ENCODE assay signal across 1 cellular context in the genomic region with DNA sequence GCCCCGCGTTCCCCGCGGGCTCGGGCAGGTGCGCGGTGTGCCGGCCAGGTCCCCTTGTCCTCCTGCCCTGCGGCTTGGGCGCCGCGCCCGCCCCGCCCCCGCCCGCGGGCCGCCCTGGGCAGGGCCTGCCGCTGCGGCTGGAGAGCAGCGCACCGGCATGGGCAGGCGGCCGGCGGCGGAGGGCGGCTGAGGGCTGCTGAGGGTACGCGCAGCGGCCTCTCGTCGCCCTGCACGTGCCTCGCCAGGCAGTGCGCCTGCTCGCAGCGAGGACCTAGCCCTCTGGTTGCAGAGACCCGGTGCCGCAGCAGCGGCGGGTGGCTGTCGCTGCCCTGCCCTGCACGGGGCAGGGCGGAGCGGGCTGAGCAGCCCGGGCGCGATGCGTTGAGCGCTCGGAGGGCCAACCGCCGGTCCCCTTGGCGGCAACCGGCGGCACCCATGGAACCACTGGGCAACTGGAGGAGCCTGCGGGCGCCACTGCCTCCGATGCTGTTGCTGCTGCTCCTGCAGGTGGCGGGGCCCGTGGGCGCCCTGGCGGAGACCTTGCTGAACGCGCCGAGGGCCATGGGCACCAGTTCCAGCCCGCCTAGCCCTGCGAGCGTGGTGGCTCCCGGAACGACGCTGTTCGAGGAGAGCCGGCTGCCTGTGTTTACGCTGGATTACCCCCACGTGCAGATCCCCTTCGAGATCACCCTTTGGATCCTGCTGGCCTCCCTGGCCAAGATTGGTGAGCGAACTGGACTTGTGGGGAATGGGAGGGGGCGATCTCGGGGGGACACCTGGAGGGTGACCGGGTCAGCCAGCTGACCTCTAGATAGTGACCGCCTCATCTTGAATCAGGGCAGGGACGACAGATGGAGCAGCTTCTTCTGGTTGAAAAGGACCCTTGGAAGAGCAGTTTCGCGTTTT.
TF ChIP-seq lines count a peak whose summit lies in the region.

A gene with protein sequence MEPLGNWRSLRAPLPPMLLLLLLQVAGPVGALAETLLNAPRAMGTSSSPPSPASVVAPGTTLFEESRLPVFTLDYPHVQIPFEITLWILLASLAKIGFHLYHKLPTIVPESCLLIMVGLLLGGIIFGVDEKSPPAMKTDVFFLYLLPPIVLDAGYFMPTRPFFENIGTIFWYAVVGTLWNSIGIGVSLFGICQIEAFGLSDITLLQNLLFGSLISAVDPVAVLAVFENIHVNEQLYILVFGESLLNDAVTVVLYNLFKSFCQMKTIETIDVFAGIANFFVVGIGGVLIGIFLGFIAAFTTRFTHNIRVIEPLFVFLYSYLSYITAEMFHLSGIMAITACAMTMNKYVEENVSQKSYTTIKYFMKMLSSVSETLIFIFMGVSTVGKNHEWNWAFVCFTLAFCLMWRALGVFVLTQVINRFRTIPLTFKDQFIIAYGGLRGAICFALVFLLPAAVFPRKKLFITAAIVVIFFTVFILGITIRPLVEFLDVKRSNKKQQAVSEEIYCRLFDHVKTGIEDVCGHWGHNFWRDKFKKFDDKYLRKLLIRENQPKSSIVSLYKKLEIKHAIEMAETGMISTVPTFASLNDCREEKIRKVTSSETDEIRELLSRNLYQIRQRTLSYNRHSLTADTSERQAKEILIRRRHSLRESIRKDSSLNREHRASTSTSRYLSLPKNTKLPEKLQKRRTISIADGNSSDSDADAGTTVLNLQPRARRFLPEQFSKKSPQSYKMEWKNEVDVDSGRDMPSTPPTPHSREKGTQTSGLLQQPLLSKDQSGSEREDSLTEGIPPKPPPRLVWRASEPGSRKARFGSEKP (plus strand): TSS at position 140 of the 906 bp plus-strand sequence. CDS start 296 bp downstream, at position 436.

TF ChIP-seq in HepG2, 621 proteins besides CTCF, POLR2A, EP300 and RAD21 (continued from another document and continues in another):
- TF ChIP-seq, protein P1, sequence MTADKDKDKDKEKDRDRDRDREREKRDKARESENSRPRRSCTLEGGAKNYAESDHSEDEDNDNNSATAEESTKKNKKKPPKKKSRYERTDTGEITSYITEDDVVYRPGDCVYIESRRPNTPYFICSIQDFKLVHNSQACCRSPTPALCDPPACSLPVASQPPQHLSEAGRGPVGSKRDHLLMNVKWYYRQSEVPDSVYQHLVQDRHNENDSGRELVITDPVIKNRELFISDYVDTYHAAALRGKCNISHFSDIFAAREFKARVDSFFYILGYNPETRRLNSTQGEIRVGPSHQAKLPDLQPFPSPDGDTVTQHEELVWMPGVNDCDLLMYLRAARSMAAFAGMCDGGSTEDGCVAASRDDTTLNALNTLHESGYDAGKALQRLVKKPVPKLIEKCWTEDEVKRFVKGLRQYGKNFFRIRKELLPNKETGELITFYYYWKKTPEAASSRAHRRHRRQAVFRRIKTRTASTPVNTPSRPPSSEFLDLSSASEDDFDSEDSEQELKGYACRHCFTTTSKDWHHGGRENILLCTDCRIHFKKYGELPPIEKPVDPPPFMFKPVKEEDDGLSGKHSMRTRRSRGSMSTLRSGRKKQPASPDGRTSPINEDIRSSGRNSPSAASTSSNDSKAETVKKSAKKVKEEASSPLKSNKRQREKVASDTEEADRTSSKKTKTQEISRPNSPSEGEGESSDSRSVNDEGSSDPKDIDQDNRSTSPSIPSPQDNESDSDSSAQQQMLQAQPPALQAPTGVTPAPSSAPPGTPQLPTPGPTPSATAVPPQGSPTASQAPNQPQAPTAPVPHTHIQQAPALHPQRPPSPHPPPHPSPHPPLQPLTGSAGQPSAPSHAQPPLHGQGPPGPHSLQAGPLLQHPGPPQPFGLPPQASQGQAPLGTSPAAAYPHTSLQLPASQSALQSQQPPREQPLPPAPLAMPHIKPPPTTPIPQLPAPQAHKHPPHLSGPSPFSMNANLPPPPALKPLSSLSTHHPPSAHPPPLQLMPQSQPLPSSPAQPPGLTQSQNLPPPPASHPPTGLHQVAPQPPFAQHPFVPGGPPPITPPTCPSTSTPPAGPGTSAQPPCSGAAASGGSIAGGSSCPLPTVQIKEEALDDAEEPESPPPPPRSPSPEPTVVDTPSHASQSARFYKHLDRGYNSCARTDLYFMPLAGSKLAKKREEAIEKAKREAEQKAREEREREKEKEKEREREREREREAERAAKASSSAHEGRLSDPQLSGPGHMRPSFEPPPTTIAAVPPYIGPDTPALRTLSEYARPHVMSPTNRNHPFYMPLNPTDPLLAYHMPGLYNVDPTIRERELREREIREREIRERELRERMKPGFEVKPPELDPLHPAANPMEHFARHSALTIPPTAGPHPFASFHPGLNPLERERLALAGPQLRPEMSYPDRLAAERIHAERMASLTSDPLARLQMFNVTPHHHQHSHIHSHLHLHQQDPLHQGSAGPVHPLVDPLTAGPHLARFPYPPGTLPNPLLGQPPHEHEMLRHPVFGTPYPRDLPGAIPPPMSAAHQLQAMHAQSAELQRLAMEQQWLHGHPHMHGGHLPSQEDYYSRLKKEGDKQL (CRISPR knock-in tag; IDR thresholded peaks at IDR 0.05; ENCODE audit: low read depth) = no peak
- 0 out of 2 replicates have a peak, but pooled peaks have one; percentile 44 for TF ChIP-seq EED (CRISPR knock-in tag; IDR thresholded peaks at IDR 0.05)
- no peak for TF ChIP-seq HDAC6 (IDR thresholded peaks at IDR 0.05; ENCODE audit: low read depth, low read length)
- no peak for TF ChIP-seq ZFAT (CRISPR knock-in tag; conservative IDR thresholded peaks at IDR 0.05)
- TF ChIP-seq PCBP1 (IDR thresholded peaks at IDR 0.05; ENCODE audit: borderline replicate concordance, low read depth, low read length) = no peak
- TF ChIP-seq, protein P2, sequence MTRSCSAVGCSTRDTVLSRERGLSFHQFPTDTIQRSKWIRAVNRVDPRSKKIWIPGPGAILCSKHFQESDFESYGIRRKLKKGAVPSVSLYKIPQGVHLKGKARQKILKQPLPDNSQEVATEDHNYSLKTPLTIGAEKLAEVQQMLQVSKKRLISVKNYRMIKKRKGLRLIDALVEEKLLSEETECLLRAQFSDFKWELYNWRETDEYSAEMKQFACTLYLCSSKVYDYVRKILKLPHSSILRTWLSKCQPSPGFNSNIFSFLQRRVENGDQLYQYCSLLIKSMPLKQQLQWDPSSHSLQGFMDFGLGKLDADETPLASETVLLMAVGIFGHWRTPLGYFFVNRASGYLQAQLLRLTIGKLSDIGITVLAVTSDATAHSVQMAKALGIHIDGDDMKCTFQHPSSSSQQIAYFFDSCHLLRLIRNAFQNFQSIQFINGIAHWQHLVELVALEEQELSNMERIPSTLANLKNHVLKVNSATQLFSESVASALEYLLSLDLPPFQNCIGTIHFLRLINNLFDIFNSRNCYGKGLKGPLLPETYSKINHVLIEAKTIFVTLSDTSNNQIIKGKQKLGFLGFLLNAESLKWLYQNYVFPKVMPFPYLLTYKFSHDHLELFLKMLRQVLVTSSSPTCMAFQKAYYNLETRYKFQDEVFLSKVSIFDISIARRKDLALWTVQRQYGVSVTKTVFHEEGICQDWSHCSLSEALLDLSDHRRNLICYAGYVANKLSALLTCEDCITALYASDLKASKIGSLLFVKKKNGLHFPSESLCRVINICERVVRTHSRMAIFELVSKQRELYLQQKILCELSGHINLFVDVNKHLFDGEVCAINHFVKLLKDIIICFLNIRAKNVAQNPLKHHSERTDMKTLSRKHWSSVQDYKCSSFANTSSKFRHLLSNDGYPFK (CRISPR knock-in tag; IDR thresholded peaks at IDR 0.05; ENCODE audit: borderline replicate concordance) = no peak
- TF ChIP-seq, protein P3, sequence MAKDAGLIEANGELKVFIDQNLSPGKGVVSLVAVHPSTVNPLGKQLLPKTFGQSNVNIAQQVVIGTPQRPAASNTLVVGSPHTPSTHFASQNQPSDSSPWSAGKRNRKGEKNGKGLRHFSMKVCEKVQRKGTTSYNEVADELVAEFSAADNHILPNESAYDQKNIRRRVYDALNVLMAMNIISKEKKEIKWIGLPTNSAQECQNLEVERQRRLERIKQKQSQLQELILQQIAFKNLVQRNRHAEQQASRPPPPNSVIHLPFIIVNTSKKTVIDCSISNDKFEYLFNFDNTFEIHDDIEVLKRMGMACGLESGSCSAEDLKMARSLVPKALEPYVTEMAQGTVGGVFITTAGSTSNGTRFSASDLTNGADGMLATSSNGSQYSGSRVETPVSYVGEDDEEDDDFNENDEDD (CRISPR knock-in tag; IDR thresholded peaks at IDR 0.05; ENCODE audit: borderline replicate concordance) = peak; percentile 22; the same call in 1 of the 2 replicates
- no peak for TF ChIP-seq RARG (CRISPR knock-in tag; IDR thresholded peaks at IDR 0.05; ENCODE audit: low read depth)
- TF ChIP-seq ZNF274 (CRISPR knock-in tag; IDR thresholded peaks at IDR 0.05) = no peak
- TF ChIP-seq, protein P4, sequence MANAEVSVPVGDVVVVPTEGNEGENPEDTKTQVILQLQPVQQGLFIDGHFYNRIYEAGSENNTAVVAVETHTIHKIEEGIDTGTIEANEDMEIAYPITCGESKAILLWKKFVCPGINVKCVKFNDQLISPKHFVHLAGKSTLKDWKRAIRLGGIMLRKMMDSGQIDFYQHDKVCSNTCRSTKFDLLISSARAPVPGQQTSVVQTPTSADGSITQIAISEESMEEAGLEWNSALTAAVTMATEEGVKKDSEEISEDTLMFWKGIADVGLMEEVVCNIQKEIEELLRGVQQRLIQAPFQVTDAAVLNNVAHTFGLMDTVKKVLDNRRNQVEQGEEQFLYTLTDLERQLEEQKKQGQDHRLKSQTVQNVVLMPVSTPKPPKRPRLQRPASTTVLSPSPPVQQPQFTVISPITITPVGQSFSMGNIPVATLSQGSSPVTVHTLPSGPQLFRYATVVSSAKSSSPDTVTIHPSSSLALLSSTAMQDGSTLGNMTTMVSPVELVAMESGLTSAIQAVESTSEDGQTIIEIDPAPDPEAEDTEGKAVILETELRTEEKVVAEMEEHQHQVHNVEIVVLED (CRISPR knock-in tag; IDR thresholded peaks at IDR 0.05; ENCODE audit: borderline replicate concordance) = no peak
- TF ChIP-seq, protein P5, sequence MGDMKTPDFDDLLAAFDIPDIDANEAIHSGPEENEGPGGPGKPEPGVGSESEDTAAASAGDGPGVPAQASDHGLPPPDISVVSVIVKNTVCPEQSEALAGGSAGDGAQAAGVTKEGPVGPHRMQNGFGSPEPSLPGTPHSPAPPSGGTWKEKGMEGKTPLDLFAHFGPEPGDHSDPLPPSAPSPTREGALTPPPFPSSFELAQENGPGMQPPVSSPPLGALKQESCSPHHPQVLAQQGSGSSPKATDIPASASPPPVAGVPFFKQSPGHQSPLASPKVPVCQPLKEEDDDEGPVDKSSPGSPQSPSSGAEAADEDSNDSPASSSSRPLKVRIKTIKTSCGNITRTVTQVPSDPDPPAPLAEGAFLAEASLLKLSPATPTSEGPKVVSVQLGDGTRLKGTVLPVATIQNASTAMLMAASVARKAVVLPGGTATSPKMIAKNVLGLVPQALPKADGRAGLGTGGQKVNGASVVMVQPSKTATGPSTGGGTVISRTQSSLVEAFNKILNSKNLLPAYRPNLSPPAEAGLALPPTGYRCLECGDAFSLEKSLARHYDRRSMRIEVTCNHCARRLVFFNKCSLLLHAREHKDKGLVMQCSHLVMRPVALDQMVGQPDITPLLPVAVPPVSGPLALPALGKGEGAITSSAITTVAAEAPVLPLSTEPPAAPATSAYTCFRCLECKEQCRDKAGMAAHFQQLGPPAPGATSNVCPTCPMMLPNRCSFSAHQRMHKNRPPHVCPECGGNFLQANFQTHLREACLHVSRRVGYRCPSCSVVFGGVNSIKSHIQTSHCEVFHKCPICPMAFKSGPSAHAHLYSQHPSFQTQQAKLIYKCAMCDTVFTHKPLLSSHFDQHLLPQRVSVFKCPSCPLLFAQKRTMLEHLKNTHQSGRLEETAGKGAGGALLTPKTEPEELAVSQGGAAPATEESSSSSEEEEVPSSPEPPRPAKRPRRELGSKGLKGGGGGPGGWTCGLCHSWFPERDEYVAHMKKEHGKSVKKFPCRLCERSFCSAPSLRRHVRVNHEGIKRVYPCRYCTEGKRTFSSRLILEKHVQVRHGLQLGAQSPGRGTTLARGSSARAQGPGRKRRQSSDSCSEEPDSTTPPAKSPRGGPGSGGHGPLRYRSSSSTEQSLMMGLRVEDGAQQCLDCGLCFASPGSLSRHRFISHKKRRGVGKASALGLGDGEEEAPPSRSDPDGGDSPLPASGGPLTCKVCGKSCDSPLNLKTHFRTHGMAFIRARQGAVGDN (CRISPR knock-in tag; IDR thresholded peaks at IDR 0.05) = peak; percentile 54
- no peak for TF ChIP-seq MAFG (CRISPR knock-in tag; IDR thresholded peaks at IDR 0.05)
- no peak for TF ChIP-seq ZNF329 (CRISPR knock-in tag; IDR thresholded peaks at IDR 0.05; ENCODE audit: low read depth)
- TF ChIP-seq, protein P6, sequence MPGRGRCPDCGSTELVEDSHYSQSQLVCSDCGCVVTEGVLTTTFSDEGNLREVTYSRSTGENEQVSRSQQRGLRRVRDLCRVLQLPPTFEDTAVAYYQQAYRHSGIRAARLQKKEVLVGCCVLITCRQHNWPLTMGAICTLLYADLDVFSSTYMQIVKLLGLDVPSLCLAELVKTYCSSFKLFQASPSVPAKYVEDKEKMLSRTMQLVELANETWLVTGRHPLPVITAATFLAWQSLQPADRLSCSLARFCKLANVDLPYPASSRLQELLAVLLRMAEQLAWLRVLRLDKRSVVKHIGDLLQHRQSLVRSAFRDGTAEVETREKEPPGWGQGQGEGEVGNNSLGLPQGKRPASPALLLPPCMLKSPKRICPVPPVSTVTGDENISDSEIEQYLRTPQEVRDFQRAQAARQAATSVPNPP (CRISPR knock-in tag; IDR thresholded peaks at IDR 0.05) = 0 out of 2 replicates have a peak, but pooled peaks have one; percentile 23
- TF ChIP-seq MTF2 (CRISPR knock-in tag; IDR thresholded peaks at IDR 0.05; ENCODE audit: borderline replicate concordance) = peak; percentile 44; the same call in 1 of the 2 replicates
- no peak; the same call in 1 of the 2 replicates for TF ChIP-seq RFXAP (CRISPR knock-in tag; IDR thresholded peaks at IDR 0.05; ENCODE audit: borderline replicate concordance)
- TF ChIP-seq MAF1 (CRISPR knock-in tag; IDR thresholded peaks at IDR 0.05; ENCODE audit: borderline replicate concordance) = no peak
- no peak for TF ChIP-seq MEIS1 (CRISPR knock-in tag; IDR thresholded peaks at IDR 0.05; ENCODE audit: borderline replicate concordance)
- 0 out of 2 replicates have a peak, but pooled peaks have one; percentile 23 for TF ChIP-seq ZNF333 (CRISPR knock-in tag; IDR thresholded peaks at IDR 0.05; ENCODE audit: borderline replicate concordance)
- TF ChIP-seq SNRNP70 (IDR thresholded peaks at IDR 0.05; ENCODE audit: low read depth, low read length) = no peak
- TF ChIP-seq KLF11 (CRISPR knock-in tag; IDR thresholded peaks at IDR 0.05) = no peak
- TF ChIP-seq, protein P7, sequence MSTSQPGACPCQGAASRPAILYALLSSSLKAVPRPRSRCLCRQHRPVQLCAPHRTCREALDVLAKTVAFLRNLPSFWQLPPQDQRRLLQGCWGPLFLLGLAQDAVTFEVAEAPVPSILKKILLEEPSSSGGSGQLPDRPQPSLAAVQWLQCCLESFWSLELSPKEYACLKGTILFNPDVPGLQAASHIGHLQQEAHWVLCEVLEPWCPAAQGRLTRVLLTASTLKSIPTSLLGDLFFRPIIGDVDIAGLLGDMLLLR (CRISPR knock-in tag; IDR thresholded peaks at IDR 0.05) = 0 out of 2 replicates have a peak, but pooled peaks have one; percentile 68
- TF ChIP-seq, protein P8, sequence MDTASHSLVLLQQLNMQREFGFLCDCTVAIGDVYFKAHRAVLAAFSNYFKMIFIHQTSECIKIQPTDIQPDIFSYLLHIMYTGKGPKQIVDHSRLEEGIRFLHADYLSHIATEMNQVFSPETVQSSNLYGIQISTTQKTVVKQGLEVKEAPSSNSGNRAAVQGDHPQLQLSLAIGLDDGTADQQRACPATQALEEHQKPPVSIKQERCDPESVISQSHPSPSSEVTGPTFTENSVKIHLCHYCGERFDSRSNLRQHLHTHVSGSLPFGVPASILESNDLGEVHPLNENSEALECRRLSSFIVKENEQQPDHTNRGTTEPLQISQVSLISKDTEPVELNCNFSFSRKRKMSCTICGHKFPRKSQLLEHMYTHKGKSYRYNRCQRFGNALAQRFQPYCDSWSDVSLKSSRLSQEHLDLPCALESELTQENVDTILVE (CRISPR knock-in tag; IDR thresholded peaks at IDR 0.05) = no peak
- TF ChIP-seq NFYB (CRISPR knock-in tag; IDR thresholded peaks at IDR 0.05) = no peak
